ENCODE assay signal across 16 cellular contexts in the genomic region with DNA sequence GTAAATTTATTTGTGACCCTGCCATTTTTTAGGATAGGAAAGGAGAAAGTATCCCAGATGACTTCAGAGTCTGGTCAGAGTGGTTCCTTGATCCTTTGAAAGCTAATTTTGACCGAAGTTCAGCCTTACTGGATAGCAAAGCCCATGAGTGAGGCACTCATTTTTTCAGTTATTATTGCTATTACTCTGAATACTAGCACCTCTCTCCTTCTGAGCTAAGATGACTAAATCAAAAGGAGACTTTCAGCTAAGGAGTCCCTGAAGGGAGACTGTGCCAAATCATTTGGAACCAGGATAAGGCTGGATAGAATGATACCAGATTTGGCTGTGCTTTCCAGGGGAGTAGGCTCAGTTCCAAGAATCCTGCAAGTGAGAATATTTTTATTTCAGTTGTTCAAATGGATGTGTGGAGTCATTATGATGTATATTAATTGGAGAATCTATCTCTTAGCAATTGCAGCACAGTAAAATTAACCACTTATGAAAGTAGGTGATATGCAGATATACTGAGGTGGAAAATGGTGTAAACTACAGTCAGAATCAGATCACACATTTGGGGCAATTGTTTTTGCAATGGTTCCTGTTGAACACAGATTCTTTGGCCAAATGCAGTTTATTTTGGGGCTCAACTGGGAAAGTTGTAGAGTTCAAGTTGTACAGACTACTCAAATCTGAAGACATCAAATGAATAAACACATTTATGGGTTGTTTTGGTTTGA. TPM values are rescaled to one million over a fixed set of nuclear protein-coding genes. Genes with fewer than 3 reads are reported as not detected.
DNase-seq lines count a peak whose midpoint lies in the region; ATAC-seq and TF ChIP-seq lines count a peak whose summit lies in the region.
"Had no signal": no experiment of that assay in that cellular context is flagged by ENCODE, and none has a peak within 500 bp of the region (broad histone marks: within the 10 kb centered on the region; RNA-seq: fewer than 3 reads in every experiment).

No MANE protein-coding gene starts in this region.

- POLR2A ChIA-PET in activated CD4-positive, alpha-beta memory T cell treated with anti-CD3 and anti-CD28 coated beads, Interleukin-2, amount 10 ng/mL, durations not matched to agents 7 days and 5 days (lab: Charles Lee): interaction anchor here (0.8 to 3.8 kb wide), 23 partner anchors 12 to 1048 kb away, joined by 3 to 26 read pairs (median 5); a partner anchor contains a TSS

- H3K4me3 Mint-ChIP-seq in CD4-positive, CD25-positive, alpha-beta regulatory T cell: peak overlapping the region; percentile 95 to 100 (median 97)
- peak overlapping the region; percentile 97 for H3K4me3 Mint-ChIP-seq in activated CD4-positive, alpha-beta memory T cell treated with anti-CD3 and anti-CD28 coated beads, Interleukin-2, amount 10 ng/mL, durations not matched to agents 7 days and 5 days

- peaks cover 0 to 2% (median 0%) of the 10 kb centered on the region in 7 donors for H3K9me3 Mint-ChIP-seq in CD4-positive, CD25-positive, alpha-beta regulatory T cell
- no peaks in the 10 kb centered on the region for H3K9me3 Mint-ChIP-seq in activated CD4-positive, alpha-beta memory T cell treated with anti-CD3 and anti-CD28 coated beads, Interleukin-2, amount 10 ng/mL, durations not matched to agents 7 days and 5 days

- TF ChIP-seq POLR2A in right lobe of liver (IDR thresholded peaks at IDR 0.05) (no peak), heart left ventricle (IDR thresholded peaks at IDR 0.05) (no peak)

- TF ChIP-seq CTCF in GM12875 (IDR thresholded peaks at IDR 0.05; ENCODE audit: borderline replicate concordance, insufficient read depth, low read depth, low read length) (no peak), right lobe of liver (IDR thresholded peaks at IDR 0.05) (no peak), heart left ventricle (IDR thresholded peaks at IDR 0.05) (no peak)

- H3K27ac ChIP-seq in CD4-positive, CD25-positive, alpha-beta regulatory T cell (ENCODE audit: insufficient read depth, low read length, poor library complexity, severe bottlenecking): peak overlapping the region; percentile 77
- H3K27ac ChIP-seq in right lobe of liver (no peak overlapping the region), heart left ventricle (peak overlapping the region in 1 of 12 donors; percentile 10)
- H3K27ac ChIP-seq: foreskin keratinocyte, ovary had no signal

- H3K36me3 ChIP-seq in CD4-positive, CD25-positive, alpha-beta regulatory T cell (ENCODE audit: control insufficient read depth, insufficient read depth, low read length): no peaks in the 10 kb centered on the region
- H3K36me3 ChIP-seq in right lobe of liver (no peaks in the 10 kb centered on the region), heart left ventricle (no peaks in the 10 kb centered on the region)
- H3K36me3 ChIP-seq: ovary had no signal

- intact Hi-C loops in right lobe of liver (cut with DNase I): no loop called here
- intact Hi-C loops in heart left ventricle (cut with DNase I): no loop called here

- H3K4me3 ChIP-seq in CD4-positive, CD25-positive, alpha-beta regulatory T cell (ENCODE audit: low read depth, low read length): peak overlapping the region; percentile 100
- H3K4me3 ChIP-seq in GM12875 (ENCODE audit: low read depth, low read length) (peak overlapping the region; percentile 53), mononuclear cell (ENCODE audit: low read length) (peak overlapping the region; percentile 50), right lobe of liver (no peak overlapping the region), heart left ventricle (peak overlapping the region in 1 of 12 donors; percentile 38)
- H3K4me3 ChIP-seq: ovary, smooth muscle cell had no signal

- peak in 1 of 3 donors; percentile 25 for DNase-seq in CD4-positive, CD25-positive, alpha-beta regulatory T cell
- no peak for DNase-seq in activated CD4-positive, alpha-beta memory T cell treated with anti-CD3 and anti-CD28 coated beads, Interleukin-2, amount 10 ng/mL, durations not matched to agents 7 days and 5 days
- DNase-seq in right lobe of liver: no peak
- no peak for DNase-seq in heart left ventricle
- DNase-seq in NCI-H524 treated with DMSO at 0.1 percent for 48 hours (lab: John Stamatoyannopoulos, UW): no peak
- DNase-seq: foreskin keratinocyte, IMR-90, NCI-H1105 treated with DMSO at 0.1 percent for 48 hours, NCI-H345, ovary had no signal

- CTCF ChIA-PET in activated CD4-positive, alpha-beta memory T cell treated with anti-CD3 and anti-CD28 coated beads, Interleukin-2, amount 10 ng/mL, durations not matched to agents 7 days and 5 days (lab: Charles Lee): no interaction called here

- no peaks in the 10 kb centered on the region for H3K27me3 Mint-ChIP-seq in CD4-positive, CD25-positive, alpha-beta regulatory T cell
- H3K27me3 Mint-ChIP-seq in activated CD4-positive, alpha-beta memory T cell treated with anti-CD3 and anti-CD28 coated beads, Interleukin-2, amount 10 ng/mL, durations not matched to agents 7 days and 5 days: no peaks in the 10 kb centered on the region

- H3K4me1 ChIP-seq in CD4-positive, CD25-positive, alpha-beta regulatory T cell (ENCODE audit: control insufficient read depth, insufficient read depth, low read length, poor library complexity, severe bottlenecking): no peaks in the 10 kb centered on the region
- H3K4me1 ChIP-seq in mononuclear cell (ENCODE audit: insufficient read depth, low read length) (peaks cover 5% of the 10 kb centered on the region), right lobe of liver (no peaks in the 10 kb centered on the region), heart left ventricle (peaks cover 0 to 4% (median 0%) of the 10 kb centered on the region in 12 donors)
- H3K4me1 ChIP-seq: foreskin keratinocyte had no signal

- ATAC-seq in CD4-positive, CD25-positive, alpha-beta regulatory T cell (ENCODE audit: low read depth in 2 of 2): no peak
- ATAC-seq in right lobe of liver (no peak), heart left ventricle (no peak), HG02885 (IDR thresholded peaks at IDR 0.05; ENCODE audit: poor library complexity, unreplicated experiment) (no peak)
- ATAC-seq: foreskin keratinocyte had no signal

- no peaks in the 10 kb centered on the region for H3K9me3 ChIP-seq in CD4-positive, CD25-positive, alpha-beta regulatory T cell (ENCODE audit: control insufficient read depth in 2 of 2, low read length in 2 of 2)
- H3K9me3 ChIP-seq in mononuclear cell (ENCODE audit: low read depth, low read length) (no peaks in the 10 kb centered on the region), right lobe of liver (no peaks in the 10 kb centered on the region), heart left ventricle (no peaks in the 10 kb centered on the region)
- H3K9me3 ChIP-seq: ovary had no signal

- WGBS in right lobe of liver (ENCODE audit: insufficient coverage, low coverage, low lambda C conversion rate, missing lambda C conversion rate): 27% methylated on average over 1 of the region's 1 CpG
- WGBS in heart left ventricle, 4 donors: 38 to 69% (median 51%) methylated on average over 1 of the region's 1 CpG

- H3K27me3 ChIP-seq in CD4-positive, CD25-positive, alpha-beta regulatory T cell (ENCODE audit: control insufficient read depth, insufficient read depth, low read length): no peaks in the 10 kb centered on the region
- H3K27me3 ChIP-seq in mononuclear cell (ENCODE audit: insufficient read depth, low read length): no peaks in the 10 kb centered on the region
- peaks cover 0 to 9% of the 10 kb centered on the region in 2 donors for H3K27me3 ChIP-seq in right lobe of liver
- no peaks in the 10 kb centered on the region for H3K27me3 ChIP-seq in heart left ventricle
- H3K27me3 ChIP-seq: foreskin keratinocyte, ovary had no signal

- peaks cover 5 to 62% (median 39%) of the 10 kb centered on the region in 4 donors for H3K4me1 Mint-ChIP-seq in CD4-positive, CD25-positive, alpha-beta regulatory T cell
- H3K4me1 Mint-ChIP-seq in activated CD4-positive, alpha-beta memory T cell treated with anti-CD3 and anti-CD28 coated beads, Interleukin-2, amount 10 ng/mL, durations not matched to agents 7 days and 5 days: peaks cover 49% of the 10 kb centered on the region

- peak overlapping the region; percentile 97 to 99 (median 98) for H3K27ac Mint-ChIP-seq in CD4-positive, CD25-positive, alpha-beta regulatory T cell
- H3K27ac Mint-ChIP-seq in activated CD4-positive, alpha-beta memory T cell treated with anti-CD3 and anti-CD28 coated beads, Interleukin-2, amount 10 ng/mL, durations not matched to agents 7 days and 5 days: peak overlapping the region; percentile 97

- peaks cover 5% of the 10 kb centered on the region for H3K36me3 Mint-ChIP-seq in CD4-positive, CD25-positive, alpha-beta regulatory T cell
- H3K36me3 Mint-ChIP-seq in activated CD4-positive, alpha-beta memory T cell treated with anti-CD3 and anti-CD28 coated beads, Interleukin-2, amount 10 ng/mL, durations not matched to agents 7 days and 5 days (ENCODE audit: low read depth): peaks cover 64% of the 10 kb centered on the region

RNA-seq across cellular contexts. Expression of a gene that starts 1.1 kb away (rescaled TPM):
- total RNA-seq in CD4-positive, CD25-positive, alpha-beta regulatory T cell: 134 TPM
- polyA plus RNA-seq in CD4-positive, CD25-positive, alpha-beta regulatory T cell: 100 to 1,000 TPM in 1 of 4 donors, 10 to 100 TPM in 3; 76.5 to 105 (median 89.7) TPM
- total RNA-seq in activated CD4-positive, alpha-beta memory T cell treated with anti-CD3 and anti-CD28 coated beads, Interleukin-2, amount 10 ng/mL, durations not matched to agents 7 days and 5 days: 10 to 100 TPM; 86.8 to 89.1 TPM
- total RNA-seq in mononuclear cell (140 TPM), right lobe of liver (under 1 TPM in 3 of 6 experiments, not detected in 3; 0.35 to 0.68 (median 0.43) TPM), heart left ventricle (1 to 10 TPM in 1 of 9 donors, under 1 TPM in 2, not detected in 6; 0.63 to 1.8 (median 0.79) TPM)
- under 1 TPM in 1 of 2 donors, not detected in 1; 0.07 TPM for polyA plus RNA-seq in heart left ventricle
- total RNA-seq: cardiac septum, foreskin keratinocyte, H1, IMR-90, smooth muscle cell had no signal
- polyA plus RNA-seq: foreskin keratinocyte, H1, IMR-90, smooth muscle cell had no signal

Comparison
In these comparisons a context has a peak if more than half of its experiments do, and no peak if none do; other contexts are left out.
1. H3K4me3 ChIP-seq: peak in CD4-positive, CD25-positive, alpha-beta regulatory T cell (single experiment), GM12875 (single experiment) and mononuclear cell (single experiment); none in right lobe of liver (0 of 3).
2. RNA of a gene that starts 1.1 kb away (total RNA-seq): 140 TPM in mononuclear cell (single experiment), 134 TPM in CD4-positive, CD25-positive, alpha-beta regulatory T cell (single experiment) and 86.8 to 89.1 TPM in activated CD4-positive, alpha-beta memory T cell treated with anti-CD3 and anti-CD28 coated beads, Interleukin-2, amount 10 ng/mL, durations not matched to agents 7 days and 5 days; 0.35 to 0.68 TPM in right lobe of liver and 0.63 to 1.8 TPM in heart left ventricle; every median in the first group is over 10 times any median in the second.